Comparison of ENCODE assay signal across 11 cellular contexts in genomic region chr6:35181313-35181932, GRCh38. TPM values are rescaled to one million over a fixed set of nuclear protein-coding genes. Genes with fewer than 3 reads are reported as not detected.
DNase-seq lines count a peak whose midpoint lies in the region; TF ChIP-seq lines count a peak whose summit lies in the region.
"Had no signal": no experiment of that assay in that cellular context is flagged by ENCODE, and none has a peak within 500 bp of the region (broad histone marks: within the 10 kb centered on the region; RNA-seq: fewer than 3 reads in every experiment).

No MANE protein-coding gene starts in this region.

- no peak overlapping the region for H2BK5ac ChIP-seq in mesendoderm (ENCODE audit: low read length)

- H2BK15ac ChIP-seq in mesendoderm (replicated peaks; ENCODE audit: low read depth) = no peak overlapping the region

- no peak overlapping the region for H2BK120ac ChIP-seq in mesendoderm (ENCODE audit: low read depth, low read length)

- CTCF ChIA-PET in AG04450 (lab: Charles Lee) = interaction anchor here (1.7 kb wide), 1 partner anchor 23 kb away, joined by 10 read pairs; no protein-coding TSS in a partner anchor

- H3K4ac ChIP-seq in mesendoderm (ENCODE audit: low read depth, low read length) = no peak overlapping the region

- no peak for TF ChIP-seq POLR2A in vagina (IDR thresholded peaks at IDR 0.05)

- no peak overlapping the region for H4K8ac ChIP-seq in mesendoderm (ENCODE audit: low read depth, low read length)

- TF ChIP-seq CTCF in AG04450 (IDR thresholded peaks at IDR 0.05; ENCODE audit: low read depth, low read length) (no peak), dorsolateral prefrontal cortex (IDR thresholded peaks at IDR 0.05 in 54 of 56, conservative IDR thresholded peaks at IDR 0.05 in 2 of 56; ENCODE audit: low read depth in 1 of 56, partially characterized antibody in 56 of 56) (no peak), vagina (IDR thresholded peaks at IDR 0.05) (no peak)

- no peaks in the 10 kb centered on the region; the same call in 1 of the 2 replicates for H3K9me3 ChIP-seq in AG04450 (ENCODE audit: control insufficient read depth, insufficient read depth, low read length)
- no peaks in the 10 kb centered on the region for H3K9me3 ChIP-seq in vagina
- H3K9me3 ChIP-seq: BLaER1 treated with 17β-estradiol and CSF1 and Interleukin-3, amounts not matched to agents 10 nM and 100 nM had no signal

- DNase-seq in AG04450 (ENCODE audit: low read depth, low spot score) (no peak), M059J (ENCODE audit: low read depth) (peak; percentile 94), dermis blood vessel endothelial cell (peak; percentile 47), mesendoderm (peak; percentile 23), dorsolateral prefrontal cortex (no peak), medulla oblongata (ENCODE audit: extremely low spot score) (no peak), vagina (ENCODE audit: extremely low spot score in 2 of 2) (no peak)
- DNase-seq in activated CD8-positive, alpha-beta memory T cell treated with anti-CD3 and anti-CD28 coated beads, Interleukin-2, amount 50 U/mL, for 48 hours = no peak
- DNase-seq: KG1; stimulated activated CD4-positive, alpha-beta T cell treated with anti-CD3 and anti-CD28 coated beads, Interleukin-15, amount 100 ng/mL, for 24 hours had no signal

- intact Hi-C loops in dorsolateral prefrontal cortex (cut with DNase I) (no loop called here), vagina (cut with DNase I) (no loop called here)

- POLR2A ChIA-PET in AG04450 (lab: Yijun Ruan, JAX) = no interaction called here

- H3K79me1 ChIP-seq in mesendoderm (ENCODE audit: low read length) = no peaks in the 10 kb centered on the region

- H3K4me1 ChIP-seq in mesendoderm (ENCODE audit: control insufficient read depth, low read depth, low read length) (peaks cover 6% of the 10 kb centered on the region), vagina (peaks cover 25% of the 10 kb centered on the region)

- no peak overlapping the region for H3K9ac ChIP-seq in mesendoderm (ENCODE audit: low read length)
- H3K9ac ChIP-seq: BLaER1 treated with 17β-estradiol and CSF1 and Interleukin-3, amounts not matched to agents 10 nM and 100 nM had no signal

- no peaks in the 10 kb centered on the region for H3K27me3 ChIP-seq in AG04450 (ENCODE audit: control insufficient read depth, insufficient read depth, low read length)
- no peaks in the 10 kb centered on the region for H3K27me3 ChIP-seq in mesendoderm (ENCODE audit: insufficient read depth, low read length, poor library complexity)
- peaks cover 0 to 5% (median 0%) of the 10 kb centered on the region in 45 donors for H3K27me3 ChIP-seq in dorsolateral prefrontal cortex
- H3K27me3 ChIP-seq in vagina = no peaks in the 10 kb centered on the region
- H3K27me3 ChIP-seq: BLaER1 treated with 17β-estradiol and CSF1 and Interleukin-3, amounts not matched to agents 10 nM and 100 nM had no signal

- H2AK5ac ChIP-seq in mesendoderm (ENCODE audit: low read length) = no peak overlapping the region

- WGBS in mesendoderm (ENCODE audit: extremely low coverage, insufficient coverage, low lambda C conversion rate) = no CpG with 5 or more reads among the region's 5 CpGs

- H3K23ac ChIP-seq in mesendoderm (ENCODE audit: low read length) = no peak overlapping the region

- no peak overlapping the region for H4K5ac ChIP-seq in mesendoderm (ENCODE audit: low read length)

- H3K56ac ChIP-seq in mesendoderm (ENCODE audit: low read length) = no peak overlapping the region

- H3K4me2 ChIP-seq in mesendoderm (ENCODE audit: low read length) = no peak overlapping the region
- H3K4me2 ChIP-seq: BLaER1 treated with 17β-estradiol and CSF1 and Interleukin-3, amounts not matched to agents 10 nM and 100 nM had no signal

- H3K79me2 ChIP-seq in mesendoderm (ENCODE audit: control insufficient read depth, insufficient read depth, low read length) = no peaks in the 10 kb centered on the region

- no peak overlapping the region for H3K4me3 ChIP-seq in AG04450 (ENCODE audit: low read depth, low read length)
- no peak overlapping the region for H3K4me3 ChIP-seq in mesendoderm (ENCODE audit: low read length)
- H3K4me3 ChIP-seq in dorsolateral prefrontal cortex = peak overlapping the region in 2 of 59 donors; percentile 9 to 29
- H3K4me3 ChIP-seq in vagina = no peak overlapping the region
- H3K4me3 ChIP-seq: BLaER1 treated with 17β-estradiol and CSF1 and Interleukin-3, amounts not matched to agents 10 nM and 100 nM had no signal

- H3K27ac ChIP-seq in AG04450 (ENCODE audit: low read depth, low read length) = peak overlapping the region; percentile 39
- H3K27ac ChIP-seq in mesendoderm (ENCODE audit: low read depth, low read length) = no peak overlapping the region
- peak overlapping the region in 7 of 59 donors; percentile 24 to 68 (median 39) for H3K27ac ChIP-seq in dorsolateral prefrontal cortex
- H3K27ac ChIP-seq in vagina = no peak overlapping the region
- H3K27ac ChIP-seq: BLaER1 treated with 17β-estradiol and CSF1 and Interleukin-3, amounts not matched to agents 10 nM and 100 nM had no signal

- H3K36me3 ChIP-seq in mesendoderm (ENCODE audit: control insufficient read depth, insufficient read depth, low read length) (no peaks in the 10 kb centered on the region), vagina (no peaks in the 10 kb centered on the region)
- H3K36me3 ChIP-seq: BLaER1 treated with 17β-estradiol and CSF1 and Interleukin-3, amounts not matched to agents 10 nM and 100 nM had no signal

- H3K18ac ChIP-seq in mesendoderm (ENCODE audit: low read length) = no peak overlapping the region

RNA-seq across cellular contexts. Expression of gene SCUBE3, which starts 32.3 kb away (rescaled TPM):
- polyA plus RNA-seq in AG04450 (2011; rRNA removed) = 6.7 and 7.7 TPM in 2 replicates
- 8.0 and 10.3 TPM in 2 replicates for polyA minus RNA-seq in AG04450 (2011; rRNA and poly(A)+ RNA removed)
- 0.12 TPM in 1 of 2 replicates, not detected in the other for total RNA-seq in M059J (2014; rRNA removed; shearing (Covaris generic))
- 0.85 and 1.7 TPM in 2 replicates for total RNA-seq in dermis blood vessel endothelial cell
- 0.60 TPM for polyA plus RNA-seq in mesendoderm (2013, experiment 1 of 2)
- 0.53 TPM for polyA plus RNA-seq in mesendoderm (2013, experiment 2 of 2)
- 1 to 10 TPM in 14 of 120 experiments, under 1 TPM in 104, not detected in 2; 0.07 to 3.3 (median 0.38) TPM for total RNA-seq in dorsolateral prefrontal cortex
- 0.49 TPM for total RNA-seq in vagina

RNA-seq across cellular contexts. Expression of gene TCP11, which starts 40.3 kb away (rescaled TPM):
- polyA plus RNA-seq in AG04450 (2011; rRNA removed) = 0.11 and 0.15 TPM in 2 replicates
- polyA minus RNA-seq in AG04450 (2011; rRNA and poly(A)+ RNA removed) = 0.23 and 0.26 TPM in 2 replicates
- total RNA-seq in M059J (2014; rRNA removed; shearing (Covaris generic)) = not detected in 2 replicates
- total RNA-seq in dermis blood vessel endothelial cell (0.28 and 0.68 TPM in 2 replicates), dorsolateral prefrontal cortex (1 to 10 TPM in 21 of 120 experiments, under 1 TPM in 55, not detected in 44; 0.29 to 2.4 (median 0.73) TPM), vagina (not detected)
- 0.08 TPM for polyA plus RNA-seq in mesendoderm (2013, experiment 1 of 2)
- 0.06 TPM for polyA plus RNA-seq in mesendoderm (2013, experiment 2 of 2)

Comparison
In these comparisons a context has a peak if more than half of its experiments do, and no peak if none do; other contexts are left out.
1. DNase-seq: peak in M059J (single experiment), dermis blood vessel endothelial cell (single experiment) and mesendoderm (single experiment); none in AG04450 (single experiment), dorsolateral prefrontal cortex (0 of 10), activated CD8-positive, alpha-beta memory T cell treated with anti-CD3 and anti-CD28 coated beads, Interleukin-2, amount 50 U/mL, for 48 hours (single experiment), medulla oblongata (single experiment) and vagina (0 of 2).